24 cellular contexts compared by ENCODE assay signal in genomic region chr19:4363571-4364304, GRCh38. TPM values are rescaled to one million over a fixed set of nuclear protein-coding genes. Genes with fewer than 3 reads are reported as not detected.
DNase-seq lines count a peak whose midpoint lies in the region; ATAC-seq and TF ChIP-seq lines count a peak whose summit lies in the region.
"Had no signal": no experiment of that assay in that cellular context is flagged by ENCODE, and none has a peak within 500 bp of the region (broad histone marks: within the 10 kb centered on the region; RNA-seq: fewer than 3 reads in every experiment).

No MANE protein-coding gene starts in this region.

- no peaks in the 10 kb centered on the region for H3K36me3 Mint-ChIP-seq in activated naive CD4-positive, alpha-beta T cell treated with anti-CD3 and anti-CD28 coated beads, Interleukin-2, amount 50 U/mL, for 72 hours

- H2AFZ ChIP-seq in OCI-LY1 (ENCODE audit: low read length) = no peak overlapping the region

- ATAC-seq in activated naive CD4-positive, alpha-beta T cell treated with anti-CD3 and anti-CD28 coated beads, Interleukin-2, amount 50 U/mL, for 72 hours = no peak
- ATAC-seq in GM21825 (IDR thresholded peaks at IDR 0.05; ENCODE audit: unreplicated experiment) = no peak
- ATAC-seq: left cardiac atrium had no signal

- no peaks in the 10 kb centered on the region for H3K9me2 ChIP-seq in OCI-LY1 (ENCODE audit: low read depth, low read length)
- H3K9me2 ChIP-seq: SK-N-SH had no signal

- no peak overlapping the region for H3K4me2 ChIP-seq in OCI-LY1 (ENCODE audit: low read length)
- H3K4me2 ChIP-seq: KMS-11, SK-N-SH had no signal

- H3K4me1 ChIP-seq in OCI-LY1 (ENCODE audit: insufficient read depth, low read length, severe bottlenecking) = peaks cover under 1% of the 10 kb centered on the region
- H3K4me1 ChIP-seq in spleen = peaks cover 11 to 30% (median 13%) of the 10 kb centered on the region in 6 donors

- peak overlapping the region; percentile 65 to 81 for H3K27ac Mint-ChIP-seq in activated naive CD4-positive, alpha-beta T cell treated with anti-CD3 and anti-CD28 coated beads, Interleukin-2, amount 50 U/mL, for 72 hours
- H3K27ac Mint-ChIP-seq: B cell; memory B cell; T-helper 1 cell treated with Interleukin-12 subunit alpha and Interleukin-12 subunit beta and Interleukin-4 antibody, amounts not matched to agents 30 μg/mL and 1 μg/mL, for 36 hours had no signal

- no peaks in the 10 kb centered on the region for H3F3A ChIP-seq in OCI-LY1 (ENCODE audit: insufficient read depth, low read length)

- no peak overlapping the region; the same call in 1 of the 2 replicates for H3K9ac ChIP-seq in OCI-LY1 (ENCODE audit: low read length)
- H3K9ac ChIP-seq: KMS-11, SK-N-SH had no signal

- H4K20me1 ChIP-seq in OCI-LY1 (ENCODE audit: insufficient read depth, low read length) = no peaks in the 10 kb centered on the region

- no peak overlapping the region for H3K4me3 ChIP-seq in OCI-LY1 (ENCODE audit: low read depth, low read length, poor library complexity, severe bottlenecking)
- no peak overlapping the region for H3K4me3 ChIP-seq in spleen
- H3K4me3 ChIP-seq: esophagus squamous epithelium, transverse colon had no signal

- no peak for DNase-seq in activated naive CD4-positive, alpha-beta T cell treated with anti-CD3 and anti-CD28 coated beads, Interleukin-2, amount 50 U/mL, for 72 hours (ENCODE audit: low spot score in 2 of 2)
- DNase-seq in activated naive CD4-positive, alpha-beta T cell treated with anti-CD3 and anti-CD28 coated beads, Interleukin-2, amount 50 U/mL, for 16 hours = no peak
- DNase-seq in islet precursor cell (peak; percentile 54), spleen (peak; percentile 74), iPS-NIHi11 (ENCODE audit: low spot score) (no peak), activated T-cell treated with anti-CD3 and anti-CD28 coated beads for 4 hours (no peak)
- DNase-seq: activated CD4-positive, CD25-positive, alpha-beta regulatory T cell treated with anti-CD3 and anti-CD28 coated beads, Interleukin-2, amount 50 U/mL, for 72 hours; activated CD8-positive, alpha-beta T cell treated with anti-CD3 and anti-CD28 coated beads for 36 hours; activated gamma-delta T cell; cortex of kidney; esophagus squamous epithelium; HCEC 1CT; left cardiac atrium; NCI-H345; NCI-H748 treated with DMSO at 0.1 percent for 48 hours; nucleus accumbens; SK-N-SH; transverse colon had no signal

- no peaks in the 10 kb centered on the region for H3K9me3 ChIP-seq in OCI-LY1 (ENCODE audit: low read length)
- H3K9me3 ChIP-seq in spleen = no peaks in the 10 kb centered on the region
- H3K9me3 ChIP-seq: esophagus squamous epithelium, SK-N-SH, transverse colon had no signal

- 91 to 96% (median 92%) methylated on average over 16 to 26 of the region's 26 CpGs for WGBS in spleen, 5 donors

- H3K36me3 ChIP-seq in OCI-LY1 (ENCODE audit: insufficient read depth, low read length) (peaks cover 52% of the 10 kb centered on the region; the same call in 1 of the 2 replicates), spleen (peaks cover 4 to 95% (median 81%) of the 10 kb centered on the region in 6 donors)

- H3K27ac ChIP-seq in OCI-LY1 (ENCODE audit: low read depth, low read length, poor library complexity, severe bottlenecking) = peak overlapping the region; percentile 31
- H3K27ac ChIP-seq in spleen = no peak overlapping the region
- H3K27ac ChIP-seq: KMS-11, transverse colon had no signal

- H3K27me3 ChIP-seq in OCI-LY1 (ENCODE audit: insufficient read depth, low read length) (no peaks in the 10 kb centered on the region), spleen (replicated peaks in 1 of 7) (no peaks in the 10 kb centered on the region)
- H3K27me3 ChIP-seq: esophagus squamous epithelium, transverse colon had no signal

- no peaks in the 10 kb centered on the region for H3K79me2 ChIP-seq in OCI-LY1 (ENCODE audit: insufficient read depth, low read length)

- no peaks in the 10 kb centered on the region for H3K9me3 Mint-ChIP-seq in activated naive CD4-positive, alpha-beta T cell treated with anti-CD3 and anti-CD28 coated beads, Interleukin-2, amount 50 U/mL, for 72 hours
- H3K9me3 Mint-ChIP-seq: activated CD8-positive, alpha-beta T cell treated with anti-CD3 and anti-CD28 coated beads for 36 hours; memory B cell; T-helper 1 cell treated with Interleukin-12 subunit alpha and Interleukin-12 subunit beta and Interleukin-4 antibody, amounts not matched to agents 30 μg/mL and 1 μg/mL, for 36 hours had no signal

- no peak for TF ChIP-seq POLR2A in spleen (IDR thresholded peaks at IDR 0.05)

- intact Hi-C loops in spleen (cut with DNase I; ENCODE audit: low total_unique reads) = no loop called here

- no peak for TF ChIP-seq CTCF in OCI-LY1 (IDR thresholded peaks at IDR 0.05; ENCODE audit: low read length)
- TF ChIP-seq CTCF in spleen (IDR thresholded peaks at IDR 0.05 in 8 of 11, conservative IDR thresholded peaks at IDR 0.05 in 3 of 11) = no peak

RNA-seq across cellular contexts. Expression of gene MPND, which starts 20.4 kb away (rescaled TPM):
- total RNA-seq in activated naive CD4-positive, alpha-beta T cell treated with anti-CD3 and anti-CD28 coated beads, Interleukin-2, amount 50 U/mL, for 72 hours = 10 to 100 TPM; 18.4 to 22.0 TPM
- total RNA-seq in spleen = 10 to 100 TPM in 4 of 7 donors, 1 to 10 TPM in 3; 6.4 to 24.2 (median 13.8) TPM
- 10 to 100 TPM; 17.1 to 24.0 (median 17.9) TPM for polyA plus RNA-seq in spleen

RNA-seq across cellular contexts. Expression of gene STAP2, which starts 25.1 kb away (rescaled TPM):
- 10 to 100 TPM; 17.4 to 22.3 TPM for total RNA-seq in activated naive CD4-positive, alpha-beta T cell treated with anti-CD3 and anti-CD28 coated beads, Interleukin-2, amount 50 U/mL, for 72 hours
- total RNA-seq in spleen = 1 to 10 TPM in 4 of 7 donors, under 1 TPM in 2, not detected in 1; 0.79 to 5.1 (median 1.6) TPM
- polyA plus RNA-seq in spleen = 1 to 10 TPM; 2.1 to 2.9 (median 2.5) TPM

RNA-seq across cellular contexts. Expression of gene SH3GL1, which starts 36.6 kb away (rescaled TPM):
- total RNA-seq in activated naive CD4-positive, alpha-beta T cell treated with anti-CD3 and anti-CD28 coated beads, Interleukin-2, amount 50 U/mL, for 72 hours = 10 to 100 TPM; 40.9 to 53.4 TPM
- total RNA-seq in spleen = 10 to 100 TPM; 37.2 to 77.4 (median 66.2) TPM
- polyA plus RNA-seq in spleen = 10 to 100 TPM; 26.1 to 44.0 (median 31.3) TPM

RNA-seq across cellular contexts. Expression of gene CHAF1A, which starts 38.7 kb away (rescaled TPM):
- total RNA-seq in activated naive CD4-positive, alpha-beta T cell treated with anti-CD3 and anti-CD28 coated beads, Interleukin-2, amount 50 U/mL, for 72 hours = 10 to 100 TPM; 67.1 to 93.6 TPM
- 10 to 100 TPM in 5 of 7 donors, 1 to 10 TPM in 2; 9.4 to 17.9 (median 10.6) TPM for total RNA-seq in spleen
- 1 to 10 TPM; 3.8 to 7.4 (median 5.7) TPM for polyA plus RNA-seq in spleen

RNA-seq across cellular contexts. Expression of gene FSD1, which starts 59.3 kb away (rescaled TPM):
- total RNA-seq in activated naive CD4-positive, alpha-beta T cell treated with anti-CD3 and anti-CD28 coated beads, Interleukin-2, amount 50 U/mL, for 72 hours = 10 to 100 TPM; 15.3 to 38.0 TPM
- total RNA-seq in spleen = 1 to 10 TPM in 6 of 7 donors, under 1 TPM in 1; 0.80 to 6.6 (median 2.0) TPM
- polyA plus RNA-seq in spleen = 1 to 10 TPM; 2.3 to 3.0 (median 2.5) TPM
- total RNA-seq: left cardiac atrium had no signal

Comparison
In these comparisons a context has a peak if more than half of its experiments do, and no peak if none do; other contexts are left out.
1. DNase-seq: peak in islet precursor cell (single experiment) and spleen (single experiment); none in activated naive CD4-positive, alpha-beta T cell treated with anti-CD3 and anti-CD28 coated beads, Interleukin-2, amount 50 U/mL, for 72 hours (0 of 2), activated naive CD4-positive, alpha-beta T cell treated with anti-CD3 and anti-CD28 coated beads, Interleukin-2, amount 50 U/mL, for 16 hours (single experiment), iPS-NIHi11 (single experiment) and activated T-cell treated with anti-CD3 and anti-CD28 coated beads for 4 hours (single experiment).